In genomic region chr7:156537006-156537405, GRCh38 we compare ENCODE assay signal across 27 cellular contexts.
"Had no signal": no experiment of that assay in that cellular context is flagged by ENCODE, and none has a peak within 500 bp of the region (broad histone marks: within the 10 kb centered on the region; RNA-seq: fewer than 3 reads in every experiment).

No MANE protein-coding gene starts in this region.

- H3K27ac ChIP-seq: colonic mucosa, coronary artery, dorsolateral prefrontal cortex, epithelial cell of prostate, esophagus squamous epithelium, foreskin keratinocyte, gastrocnemius medialis, gastroesophageal sphincter, heart left ventricle, heart right ventricle had no signal

- H3K27me3 ChIP-seq: colonic mucosa, dorsolateral prefrontal cortex, esophagus squamous epithelium, foreskin keratinocyte, gastrocnemius medialis, heart right ventricle had no signal

- H3K36me3 ChIP-seq: colonic mucosa, esophagus squamous epithelium, gastrocnemius medialis, gastroesophageal sphincter, heart left ventricle, heart right ventricle had no signal

- ATAC-seq: effector memory CD8-positive, alpha-beta T cell; esophagus mucosa; foreskin keratinocyte; gastrocnemius medialis; gastroesophageal sphincter; heart left ventricle; heart right ventricle had no signal

- DNase-seq: colonic mucosa; cortex of kidney; dermis blood vessel endothelial cell; dorsolateral prefrontal cortex; effector CD4-positive, alpha-beta T cell; effector CD8-positive, alpha-beta T cell; effector memory CD4-positive, alpha-beta T cell; effector memory CD8-positive, alpha-beta T cell; endodermal cell; erythroblast; esophagus squamous epithelium; foreskin fibroblast; foreskin keratinocyte; foreskin melanocyte; gastrocnemius medialis; glutamatergic neuron; heart left ventricle; heart right ventricle had no signal

- H3K27ac Mint-ChIP-seq: dendritic cell treated with granulocyte-macrophage colony-stimulating factor and Interleukin-4, amounts not matched to agents 40 ng/mL and 50 ng/mL, for 4 days; effector memory CD8-positive, alpha-beta T cell; endodermal cell had no signal

- H3K4me3 Mint-ChIP-seq: dendritic cell treated with granulocyte-macrophage colony-stimulating factor and Interleukin-4, amounts not matched to agents 40 ng/mL and 50 ng/mL, for 4 days; effector memory CD8-positive, alpha-beta T cell; endodermal cell had no signal

- H3K4me3 ChIP-seq: colonic mucosa, coronary artery, dorsolateral prefrontal cortex, esophagus squamous epithelium, gastrocnemius medialis, gastroesophageal sphincter, heart left ventricle, heart right ventricle had no signal

- H3K9me3 ChIP-seq: colonic mucosa, esophagus squamous epithelium, gastrocnemius medialis, gastroesophageal sphincter, heart left ventricle, heart right ventricle had no signal

- H3K9me3 Mint-ChIP-seq: dendritic cell treated with granulocyte-macrophage colony-stimulating factor and Interleukin-4, amounts not matched to agents 40 ng/mL and 50 ng/mL, for 4 days; effector memory CD8-positive, alpha-beta T cell; endodermal cell had no signal

- H3K4me1 ChIP-seq: colonic mucosa, esophagus squamous epithelium, foreskin keratinocyte, gastrocnemius medialis, gastroesophageal sphincter, heart left ventricle, heart right ventricle had no signal

- FAIRE-seq: colon, endometrium, endothelial cell of umbilical vein, frontal cortex had no signal
